ENCODE assay signal across 8 cellular contexts in the genomic region with DNA sequence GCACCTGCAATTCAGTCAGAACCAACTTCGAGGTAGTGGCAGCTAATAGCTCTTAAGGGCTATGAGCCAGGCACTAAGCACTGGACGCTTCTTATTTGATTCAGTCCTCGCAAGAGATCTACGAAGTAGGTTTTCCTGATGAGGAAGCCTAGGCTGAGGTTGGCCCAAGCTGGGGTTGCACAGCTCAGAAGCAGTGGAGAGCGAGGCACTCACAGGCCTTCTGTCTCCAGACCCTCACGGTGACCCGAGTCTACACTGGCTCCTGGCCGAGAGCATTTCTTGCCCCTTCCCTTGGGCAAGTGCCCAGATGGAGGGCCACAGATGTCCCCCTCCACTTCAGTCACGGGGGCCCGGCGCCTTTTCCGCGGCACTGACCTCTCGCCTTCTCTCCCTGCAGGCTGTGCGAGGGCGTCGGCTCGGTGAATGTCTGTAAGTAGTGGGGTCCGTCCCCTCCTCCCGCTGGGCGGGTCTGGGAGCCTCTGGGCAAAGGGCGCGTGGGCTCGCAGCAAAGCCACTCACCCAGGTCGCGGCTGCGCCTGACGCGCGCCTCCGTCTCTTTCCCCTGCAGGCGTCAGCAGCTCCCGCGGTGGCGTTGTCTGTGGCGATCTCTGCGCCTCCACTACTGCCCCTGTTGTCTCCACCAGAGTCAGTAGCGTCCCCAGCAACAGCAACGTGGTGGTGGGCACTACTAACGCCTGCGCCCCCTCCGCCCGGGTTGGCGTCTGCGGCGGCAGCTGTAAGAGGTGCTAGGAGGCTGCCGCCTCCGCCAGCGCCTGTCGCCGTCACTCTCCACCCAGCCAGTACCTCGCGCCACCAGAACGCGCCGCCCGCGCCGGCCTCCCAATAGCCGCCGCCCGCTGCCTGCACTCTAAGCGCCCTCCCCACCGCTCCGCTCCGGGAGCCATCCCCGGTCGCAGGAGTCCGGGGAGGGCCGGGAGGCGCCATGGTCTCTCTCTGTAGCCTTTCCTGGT. TPM values are rescaled to one million over a fixed set of nuclear protein-coding genes. Genes with fewer than 3 reads are reported as not detected.
DNase-seq lines count a peak whose midpoint lies in the region; ATAC-seq and TF ChIP-seq lines count a peak whose summit lies in the region.

No MANE protein-coding gene starts in this region.

- ATAC-seq in activated naive CD4-positive, alpha-beta T cell treated with anti-CD3 and anti-CD28 coated beads, Interleukin-2, amount 50 U/mL, for 72 hours = peak; percentile 60 to 92
- no peak for ATAC-seq in GM19395 (IDR thresholded peaks at IDR 0.05; ENCODE audit: unreplicated experiment)

- peaks cover 68% of the 10 kb centered on the region for H3K27me3 ChIP-seq in cardiac muscle cell

- H3K27ac Mint-ChIP-seq in activated naive CD4-positive, alpha-beta T cell treated with anti-CD3 and anti-CD28 coated beads, Interleukin-2, amount 50 U/mL, for 72 hours = no peak overlapping the region

- H3K36me3 ChIP-seq in cardiac muscle cell = no peaks in the 10 kb centered on the region

- in situ Hi-C loops in G401 (cut with HindIII; ENCODE audit: low sequenced_read_pairs) = no loop called here

- peak overlapping the region; percentile 22 for H3K4me3 ChIP-seq in cardiac muscle cell

- no peaks in the 10 kb centered on the region for H3K9me3 ChIP-seq in cardiac muscle cell (ENCODE audit: low read depth)

- no peaks in the 10 kb centered on the region for H3K9me3 Mint-ChIP-seq in activated naive CD4-positive, alpha-beta T cell treated with anti-CD3 and anti-CD28 coated beads, Interleukin-2, amount 50 U/mL, for 72 hours

- no peak overlapping the region for H3K27ac ChIP-seq in cardiac muscle cell

- peaks cover 3% of the 10 kb centered on the region for H3K4me1 ChIP-seq in cardiac muscle cell (ENCODE audit: low read depth)

- H3K36me3 Mint-ChIP-seq in activated naive CD4-positive, alpha-beta T cell treated with anti-CD3 and anti-CD28 coated beads, Interleukin-2, amount 50 U/mL, for 72 hours = peaks cover 0 to 4% of the 10 kb centered on the region in 2 donors

- DNase-seq in G401 (ENCODE audit: low spot score) (peak; percentile 77), NCI-H2227 treated with DMSO at 0.1 percent for 48 hours (lab: John Stamatoyannopoulos, UW) (peak; percentile 27), cardiac muscle cell (ENCODE audit: low read depth in 1 of 2, low spot score in 1 of 2) (peak; percentile 41 to 82), occipital lobe (lab: John Stamatoyannopoulos, UW) (peak; percentile 75), NCI-H226 (no peak), RKO (ENCODE audit: low spot score) (no peak)
- DNase-seq in activated naive CD4-positive, alpha-beta T cell treated with anti-CD3 and anti-CD28 coated beads, Interleukin-2, amount 50 U/mL, for 72 hours (ENCODE audit: low spot score in 2 of 2) = peak in 1 of 2 donors; percentile 69

- peak; percentile 14 for TF ChIP-seq CTCF in cardiac muscle cell (IDR thresholded peaks at IDR 0.05; ENCODE audit: low read depth, low read length)

RNA-seq across cellular contexts. Expression of a gene that starts 13.1 kb away (rescaled TPM):
- 0.07 TPM in 1 of 2 replicates, not detected in the other for total RNA-seq in G401 (2014; rRNA removed; shearing (Covaris generic))
- not detected for total RNA-seq in activated naive CD4-positive, alpha-beta T cell treated with anti-CD3 and anti-CD28 coated beads, Interleukin-2, amount 50 U/mL, for 72 hours
- not detected in 2 replicates for total RNA-seq in cardiac muscle cell
- not detected in 2 replicates for polyA plus RNA-seq in cardiac muscle cell
- total RNA-seq in occipital lobe = not detected

RNA-seq across cellular contexts. Expression of a gene that starts 16.8 kb away (rescaled TPM):
- total RNA-seq in G401 (2014; rRNA removed; shearing (Covaris generic)) = not detected in 2 replicates
- not detected for total RNA-seq in activated naive CD4-positive, alpha-beta T cell treated with anti-CD3 and anti-CD28 coated beads, Interleukin-2, amount 50 U/mL, for 72 hours
- total RNA-seq in cardiac muscle cell (not detected in 2 replicates), occipital lobe (not detected)
- not detected in 2 replicates for polyA plus RNA-seq in cardiac muscle cell

RNA-seq across cellular contexts. Expression of a gene that starts 33.7 kb away (rescaled TPM):
- total RNA-seq in G401 (2014; rRNA removed; shearing (Covaris generic)) = not detected in 2 replicates
- total RNA-seq in activated naive CD4-positive, alpha-beta T cell treated with anti-CD3 and anti-CD28 coated beads, Interleukin-2, amount 50 U/mL, for 72 hours = under 1 TPM in 1 of 2 donors, not detected in 1; 0.37 TPM
- 0.14 TPM in 1 of 2 replicates, not detected in the other for total RNA-seq in cardiac muscle cell
- 0.35 TPM in 1 of 2 replicates, not detected in the other for polyA plus RNA-seq in cardiac muscle cell
- total RNA-seq in occipital lobe = 0.16 TPM

RNA-seq across cellular contexts. Expression of a gene that starts 59.2 kb away (rescaled TPM):
- not detected in 2 replicates for total RNA-seq in G401 (2014; rRNA removed; shearing (Covaris generic))
- not detected for total RNA-seq in activated naive CD4-positive, alpha-beta T cell treated with anti-CD3 and anti-CD28 coated beads, Interleukin-2, amount 50 U/mL, for 72 hours
- 0.12 TPM in 1 of 2 replicates, not detected in the other for total RNA-seq in cardiac muscle cell
- polyA plus RNA-seq in cardiac muscle cell = not detected in 2 replicates
- not detected for total RNA-seq in occipital lobe

Comparison
In these comparisons a context has a peak if more than half of its experiments do, and no peak if none do; other contexts are left out.
1. DNase-seq: peak in G401 (single experiment), NCI-H2227 treated with DMSO at 0.1 percent for 48 hours (single experiment), cardiac muscle cell (2 of 2) and occipital lobe (single experiment); none in NCI-H226 (single experiment) and RKO (single experiment).